In genomic region chr5:160486573-160486972, GRCh38 we compare ENCODE assay signal across 10 cellular contexts.
DNase-seq lines count a peak whose midpoint lies in the region; ATAC-seq, FAIRE-seq and TF ChIP-seq lines count a peak whose summit lies in the region.
"Had no signal": no experiment of that assay in that cellular context is flagged by ENCODE, and none has a peak within 500 bp of the region (broad histone marks: within the 10 kb centered on the region; RNA-seq: fewer than 3 reads in every experiment).

No MANE protein-coding gene starts in this region.

- peak overlapping the region; percentile 97 to 100 (median 98) for H3K27ac Mint-ChIP-seq in CD4-positive, CD25-positive, alpha-beta regulatory T cell
- no peak overlapping the region for H3K27ac Mint-ChIP-seq in mesothelial cell of epicardium

- peak overlapping the region; percentile 88 for H3K27ac ChIP-seq in CD4-positive, CD25-positive, alpha-beta regulatory T cell (ENCODE audit: insufficient read depth, low read length, poor library complexity, severe bottlenecking)

- peaks cover 33% of the 10 kb centered on the region for H3K36me3 Mint-ChIP-seq in CD4-positive, CD25-positive, alpha-beta regulatory T cell
- H3K36me3 Mint-ChIP-seq in mesothelial cell of epicardium: no peaks in the 10 kb centered on the region

- peak overlapping the region; percentile 56 for H3K4me3 ChIP-seq in CD4-positive, CD25-positive, alpha-beta regulatory T cell (ENCODE audit: low read depth, low read length)

- peaks cover 34 to 93% (median 74%) of the 10 kb centered on the region in 4 donors for H3K4me1 Mint-ChIP-seq in CD4-positive, CD25-positive, alpha-beta regulatory T cell
- H3K4me1 Mint-ChIP-seq in mesothelial cell of epicardium: no peaks in the 10 kb centered on the region

- TF ChIP-seq CTCF in GM13976 (IDR thresholded peaks at IDR 0.05; ENCODE audit: borderline replicate concordance, control extremely low read depth, extremely low read depth, insufficient read depth, missing control alignments) (no peak), mesothelial cell of epicardium (IDR thresholded peaks at IDR 0.05; ENCODE audit: unreplicated experiment) (no peak)

- no peaks in the 10 kb centered on the region for H3K9me3 Mint-ChIP-seq in CD4-positive, CD25-positive, alpha-beta regulatory T cell
- H3K9me3 Mint-ChIP-seq in mesothelial cell of epicardium: no peaks in the 10 kb centered on the region

- DNase-seq in CD4-positive, CD25-positive, alpha-beta regulatory T cell: peak; percentile 70 to 96 (median 78)
- DNase-seq in activated CD4-positive, alpha-beta T cell treated with anti-CD3 and anti-CD28 coated beads, Interleukin-2, amount 50 U/mL, for 1 hour: peak; percentile 22
- DNase-seq in GM13976 (ENCODE audit: low spot score): no peak
- DNase-seq in HTR-8/SVneo (ENCODE audit: insufficient read length, low spot score): no peak
- no peak for DNase-seq in retina
- DNase-seq in mesothelial cell of epicardium (ENCODE audit: low spot score in 2 of 2, unreplicated experiment in 2 of 2): no peak
- DNase-seq: NCI-H1048, nucleus accumbens had no signal

- H3K27me3 ChIP-seq in CD4-positive, CD25-positive, alpha-beta regulatory T cell (ENCODE audit: control insufficient read depth, insufficient read depth, low read length): no peaks in the 10 kb centered on the region

- in situ Hi-C loops in GM13976 (cut with MboI; ENCODE audit: low sequenced_read_pairs, unreplicated experiment): no loop called here

- H3K27me3 Mint-ChIP-seq in CD4-positive, CD25-positive, alpha-beta regulatory T cell: no peaks in the 10 kb centered on the region
- peaks cover 2% of the 10 kb centered on the region for H3K27me3 Mint-ChIP-seq in mesothelial cell of epicardium (ENCODE audit: low read depth)

- ATAC-seq in CD4-positive, CD25-positive, alpha-beta regulatory T cell (ENCODE audit: low read depth in 2 of 2): peak; percentile 97
- ATAC-seq in GM19351 (IDR thresholded peaks at IDR 0.05; ENCODE audit: unreplicated experiment) (peak; percentile 72), HG03066 (IDR thresholded peaks at IDR 0.05; ENCODE audit: low read depth, unreplicated experiment) (peak; percentile 25)

- H3K36me3 ChIP-seq in CD4-positive, CD25-positive, alpha-beta regulatory T cell (ENCODE audit: control insufficient read depth, insufficient read depth, low read length): peaks cover 21% of the 10 kb centered on the region

- peak overlapping the region; percentile 73 to 83 (median 76) for H3K4me3 Mint-ChIP-seq in CD4-positive, CD25-positive, alpha-beta regulatory T cell
- no peak overlapping the region for H3K4me3 Mint-ChIP-seq in mesothelial cell of epicardium

- no peaks in the 10 kb centered on the region for H3K9me3 ChIP-seq in CD4-positive, CD25-positive, alpha-beta regulatory T cell (ENCODE audit: control insufficient read depth in 2 of 2, low read length in 2 of 2)

- no peak for FAIRE-seq in HTR-8/SVneo (lab: Jason Lieb, UNC)

- H3K4me1 ChIP-seq in CD4-positive, CD25-positive, alpha-beta regulatory T cell (ENCODE audit: control insufficient read depth, insufficient read depth, low read length, poor library complexity, severe bottlenecking): peaks cover 91% of the 10 kb centered on the region

Comparison
In these comparisons a context has a peak if more than half of its experiments do, and no peak if none do; other contexts are left out.
1. ATAC-seq: peak in every context shown above with its lines; median percentile 97 in CD4-positive, CD25-positive, alpha-beta regulatory T cell; 72 in GM19351; 25 in HG03066.
2. DNase-seq: peak in CD4-positive, CD25-positive, alpha-beta regulatory T cell (3 of 3) and activated CD4-positive, alpha-beta T cell treated with anti-CD3 and anti-CD28 coated beads, Interleukin-2, amount 50 U/mL, for 1 hour (single experiment); none in GM13976 (single experiment), HTR-8/SVneo (single experiment), retina (single experiment) and mesothelial cell of epicardium (0 of 2).